In the genomic region with DNA sequence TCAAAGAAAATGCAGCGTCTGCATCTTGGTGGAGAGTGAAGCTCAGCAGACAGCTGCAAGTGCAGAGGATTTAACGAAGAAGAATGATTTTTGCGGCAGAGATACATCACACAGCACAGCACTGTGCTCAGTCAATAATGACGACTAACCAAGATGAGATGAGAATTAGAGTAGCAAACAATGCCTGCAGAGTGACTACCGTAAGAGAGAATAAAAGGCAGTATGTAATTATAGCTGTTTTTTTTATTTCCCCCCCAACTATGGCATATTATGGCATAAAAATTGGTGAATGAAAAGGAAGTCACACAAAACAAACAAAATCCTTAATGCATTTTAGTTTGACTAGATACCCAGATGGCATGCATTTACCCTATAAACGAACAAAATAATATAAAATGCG, we compare ENCODE assay signal across 24 cellular contexts.
"Had no signal": no experiment of that assay in that cellular context is flagged by ENCODE, and none has a peak within 500 bp of the region (broad histone marks: within the 10 kb centered on the region; RNA-seq: fewer than 3 reads in every experiment).

No MANE protein-coding gene starts in this region.

- H3K27me3 ChIP-seq: ascending aorta, breast epithelium, cardiac muscle cell, colonic mucosa, heart left ventricle had no signal

- H3K4me3 ChIP-seq: ascending aorta, breast epithelium, cardiac muscle cell, colonic mucosa, heart left ventricle had no signal

- DNase-seq: activated CD4-positive, alpha-beta memory T cell treated with anti-CD3 and anti-CD28 coated beads, Interleukin-2, amount 10 ng/mL, durations not matched to agents 7 days and 5 days; activated CD4-positive, alpha-beta T cell treated with anti-CD3 and anti-CD28 coated beads for 1 hour; activated CD4-positive, alpha-beta T cell treated with anti-CD3 and anti-CD28 coated beads for 4 hours; activated CD4-positive, alpha-beta T cell treated with anti-CD3 and anti-CD28 coated beads, Interleukin-2, amount 10 ng/mL, durations not matched to agents 7 days and 5 days; activated CD4-positive, alpha-beta T cell treated with anti-CD3 and anti-CD28 coated beads, Interleukin-2, amount 50 U/mL, for 4 hours; activated CD8-positive, alpha-beta memory T cell treated with anti-CD3 and anti-CD28 coated beads, Interleukin-2, amount 50 U/mL, for 48 hours; activated gamma-delta T cell; activated naive CD4-positive, alpha-beta T cell; activated naive CD4-positive, alpha-beta T cell treated with anti-CD3 and anti-CD28 coated beads, Interleukin-2, amount 10 ng/mL, durations not matched to agents 7 days and 5 days; activated naive CD8-positive, alpha-beta T cell treated with anti-CD3 and anti-CD28 coated beads, Interleukin-2, amount 10 ng/mL, durations not matched to agents 7 days and 5 days; activated T-cell treated with anti-CD3 and anti-CD28 coated beads for 4 hours; activated T-cell treated with anti-CD3 and anti-CD28 coated beads, Interleukin-2, amount 50 U/mL, for 24 hours; activated T-cell treated with anti-CD3 and anti-CD28 coated beads, Interleukin-2, amount 50 U/mL, for 72 hours; central memory CD4-positive, alpha-beta T cell; cerebellar nuclear complex; colonic mucosa; effector CD8-positive, alpha-beta T cell; endodermal cell; foreskin fibroblast; heart left ventricle; T-helper 2 cell had no signal

- H3K36me3 ChIP-seq: ascending aorta, cardiac muscle cell, colonic mucosa, heart left ventricle had no signal

- H3K9me3 ChIP-seq: ascending aorta, breast epithelium, colonic mucosa had no signal

- H3K4me1 ChIP-seq: ascending aorta, breast epithelium, colonic mucosa, heart left ventricle had no signal
